ENCODE assay signal across 2 cellular contexts in genomic region chr15:77747175-77748077, GRCh38.
TF ChIP-seq lines count a peak whose summit lies in the region.

No MANE protein-coding gene starts in this region.

TF ChIP-seq in A549, 52 proteins besides CTCF, POLR2A, EP300 and RAD21 (continued from another document):
- TF ChIP-seq HMGXB4 (CRISPR knock-in tag; IDR thresholded peaks at IDR 0.05; ENCODE audit: borderline replicate concordance) = no peak
- no peak for TF ChIP-seq KDM1A (IDR thresholded peaks at IDR 0.05; ENCODE audit: low read depth)
- TF ChIP-seq BHLHE40 (IDR thresholded peaks at IDR 0.05; ENCODE audit: low read depth, low read length) = no peak
- TF ChIP-seq JUN (IDR thresholded peaks at IDR 0.05) = no peak
- no peak for TF ChIP-seq HOXB13 (CRISPR knock-in tag; IDR thresholded peaks at IDR 0.05; ENCODE audit: low read depth)
- no peak for TF ChIP-seq CBX8 (IDR thresholded peaks at IDR 0.05)
- no peak for TF ChIP-seq USF2 (IDR thresholded peaks at IDR 0.05)
- no peak for TF ChIP-seq CBX2 (IDR thresholded peaks at IDR 0.05; ENCODE audit: borderline replicate concordance, low read depth)
- no peak for TF ChIP-seq JUNB (IDR thresholded peaks at IDR 0.05)

TF ChIP-seq in GM23338, 12 proteins besides CTCF, POLR2A, EP300 and RAD21 (continued from another document):
- TF ChIP-seq ZNF462 (CRISPR knock-in tag; IDR thresholded peaks at IDR 0.05) = no peak
- no peak for TF ChIP-seq EZH2 (IDR thresholded peaks at IDR 0.05; ENCODE audit: low read depth, unreplicated experiment)
